Comparison of ENCODE assay signal across 24 cellular contexts in the genomic region with DNA sequence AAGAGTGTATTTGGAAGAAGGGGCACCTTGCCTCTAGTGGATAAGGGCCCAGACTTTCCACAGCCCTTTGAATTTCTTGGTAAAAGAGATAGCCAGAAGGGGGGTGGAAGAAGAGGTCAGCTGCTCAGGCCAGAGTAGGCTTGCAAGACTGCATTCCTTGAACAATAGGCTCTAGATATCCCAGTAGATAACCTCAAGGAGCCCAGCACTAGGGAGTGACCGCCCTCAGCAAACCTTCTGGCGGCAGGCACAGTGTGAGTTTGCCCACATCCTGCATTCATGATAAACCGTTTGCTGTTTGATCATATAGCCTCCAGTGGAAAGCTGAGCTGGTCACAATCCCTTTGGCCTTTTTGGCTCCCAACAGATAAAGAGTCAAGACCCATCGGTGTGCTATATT.
"Had no signal": no experiment of that assay in that cellular context is flagged by ENCODE, and none has a peak within 500 bp of the region (broad histone marks: within the 10 kb centered on the region; RNA-seq: fewer than 3 reads in every experiment).

No MANE protein-coding gene starts in this region.

- H3K9me3 ChIP-seq: esophagus squamous epithelium, gastrocnemius medialis, mucosa of descending colon had no signal

- DNase-seq: dermis blood vessel endothelial cell; dorsolateral prefrontal cortex; effector CD4-positive, alpha-beta T cell; effector memory CD4-positive, alpha-beta T cell; esophagus squamous epithelium; foreskin fibroblast; foreskin melanocyte; gastrocnemius medialis; glutamatergic neuron; head of caudate nucleus; heart right ventricle; hippocampal formation; left cardiac atrium; left lung; left ventricle myocardium superior; mammary epithelial cell; mucosa of descending colon; naive B cell had no signal

- H3K36me3 ChIP-seq: esophagus squamous epithelium, gastrocnemius medialis, heart right ventricle, left lung had no signal

- H3K4me1 ChIP-seq: esophagus squamous epithelium, gastrocnemius medialis, heart right ventricle, left lung had no signal

- FAIRE-seq: colon, endothelial cell of umbilical vein, islet of Langerhans, keratinocyte had no signal

- H3K4me3 ChIP-seq: coronary artery, dorsolateral prefrontal cortex, esophagus squamous epithelium, gastrocnemius medialis, heart right ventricle, left lung, lung, mucosa of descending colon had no signal

- H3K27ac ChIP-seq: coronary artery, dorsolateral prefrontal cortex, esophagus squamous epithelium, gastrocnemius medialis, heart right ventricle, left lung had no signal

- H3K27me3 ChIP-seq: esophagus squamous epithelium, gastrocnemius medialis, left lung had no signal
